ENCODE assay signal across 9 cellular contexts in the genomic region with DNA sequence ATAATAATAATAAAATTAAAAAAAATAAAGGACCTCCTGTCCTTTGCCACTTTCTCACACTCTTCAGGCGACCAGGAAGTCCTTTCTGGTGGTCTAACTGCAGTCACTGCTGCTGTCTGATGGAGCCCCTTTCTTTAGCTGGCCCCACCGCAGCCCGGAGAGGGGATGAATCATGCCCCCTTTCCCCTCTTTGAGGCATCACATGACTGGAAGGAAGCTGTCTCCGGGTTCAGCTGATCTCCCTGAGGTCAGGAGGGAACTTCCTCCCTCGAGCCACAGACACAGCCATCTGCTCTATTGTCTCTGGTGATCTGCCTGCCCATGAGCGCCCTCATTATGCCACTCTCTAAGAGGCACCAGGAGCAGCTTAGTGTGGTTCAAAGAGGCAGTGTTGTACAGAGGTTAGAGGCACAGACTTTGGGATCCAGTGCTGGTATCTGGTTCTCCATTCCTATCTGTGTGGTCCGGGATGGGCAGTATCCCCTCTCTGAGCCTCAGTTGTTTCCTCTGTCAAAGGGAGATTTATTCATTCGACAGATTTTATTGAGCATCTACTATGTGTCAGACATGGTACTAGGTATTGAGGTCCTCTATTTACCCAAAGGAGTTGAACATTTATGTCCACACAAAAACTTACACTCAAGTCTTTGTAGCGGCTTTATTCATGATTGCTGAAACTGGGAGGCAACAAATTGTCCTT. TPM values are rescaled to one million over a fixed set of nuclear protein-coding genes. Genes with fewer than 3 reads are reported as not detected.
A peak's percentile ranks its signal among the peaks of the same experiment; 100 is the strongest.
DNase-seq lines count a peak whose midpoint lies in the region; ATAC-seq and TF ChIP-seq lines count a peak whose summit lies in the region.
"Had no signal": no experiment of that assay in that cellular context is flagged by ENCODE, and none has a peak within 500 bp of the region (broad histone marks: within the 10 kb centered on the region; RNA-seq: fewer than 3 reads in every experiment).

No MANE protein-coding gene starts in this region.

- H3K4me1 ChIP-seq in PC-9 (replicated peaks; ENCODE audit: insufficient read depth), result peaks cover 24% of the 10 kb centered on the region

- BruUV-seq in PC-9 (replicated peaks; lab: Mats Ljungman, UMichigan), result no TSS peak

- CTCF ChIA-PET in PC-9 (lab: Charles Lee), result interaction anchor here (0.5 kb wide), 2 partner anchors 25 to 680 kb away, joined by 3 to 6 read pairs; no protein-coding TSS in a partner anchor

- no peak overlapping the region for H2AFZ ChIP-seq in PC-9

- H3K9me2 ChIP-seq in PC-9 (ENCODE audit: insufficient read depth), result no peaks in the 10 kb centered on the region

- POLR2A ChIA-PET in PC-9 (lab: Charles Lee; ENCODE audit: unreplicated experiment), result interaction anchor here (0.7 kb wide), 1 partner anchor 37 kb away, joined by 5 read pairs; no protein-coding TSS in a partner anchor

- peak overlapping the region; percentile 91 for H3K4me3 Mint-ChIP-seq in activated T-helper 17 cell treated with anti-CD3 and anti-CD28 coated beads, Interleukin-2, amount 50 U/mL, for 72 hours

- no peaks in the 10 kb centered on the region for H3K9me3 ChIP-seq in PC-9 (ENCODE audit: insufficient read depth, low read depth)

- intact Hi-C loops in PC-9 (cut with micrococcal nuclease; ENCODE audit: unreplicated experiment), result no loop called here
- intact Hi-C loops in left colon (cut with DNase I, micrococcal nuclease), result no loop called here

- H3K9me3 Mint-ChIP-seq in activated T-helper 17 cell treated with anti-CD3 and anti-CD28 coated beads, Interleukin-2, amount 50 U/mL, for 72 hours, result no peaks in the 10 kb centered on the region

- no peaks in the 10 kb centered on the region for H3K36me3 ChIP-seq in PC-9 (ENCODE audit: low read depth)

- TF ChIP-seq CTCF in PC-9 (conservative IDR thresholded peaks at IDR 0.05), result no peak; the same call in 1 of the 2 replicates

- H3K27ac Mint-ChIP-seq in activated T-helper 17 cell treated with anti-CD3 and anti-CD28 coated beads, Interleukin-2, amount 50 U/mL, for 72 hours, result peak overlapping the region; percentile 96

- peaks cover 28% of the 10 kb centered on the region; the same call in 1 of the 2 replicates for H3F3A ChIP-seq in PC-9 (ENCODE audit: insufficient read depth, low read depth)

- peak overlapping the region; percentile 96 for H3K27ac ChIP-seq in PC-9

- peak overlapping the region; percentile 57; the same call in 1 of the 2 replicates for H3K4me3 ChIP-seq in PC-9

- H3K4me2 ChIP-seq in PC-9, result peak overlapping the region; percentile 85

- no peaks in the 10 kb centered on the region for H3K27me3 Mint-ChIP-seq in activated T-helper 17 cell treated with anti-CD3 and anti-CD28 coated beads, Interleukin-2, amount 50 U/mL, for 72 hours

- ATAC-seq in HG02610 (IDR thresholded peaks at IDR 0.05; ENCODE audit: unreplicated experiment), result peak; percentile 50
- peak; percentile 77 for ATAC-seq in activated T-helper 17 cell treated with anti-CD3 and anti-CD28 coated beads, Interleukin-2, amount 50 U/mL, for 72 hours (replicated peaks)
- ATAC-seq in left colon, result peak; percentile 46

- peaks cover 62% of the 10 kb centered on the region for H3K36me3 Mint-ChIP-seq in activated T-helper 17 cell treated with anti-CD3 and anti-CD28 coated beads, Interleukin-2, amount 50 U/mL, for 72 hours (ENCODE audit: low read depth)

- no peaks in the 10 kb centered on the region for H3K27me3 ChIP-seq in PC-9 (ENCODE audit: insufficient read depth, low read depth)

- peak; percentile 92 for DNase-seq in GF-D8 (lab: John Stamatoyannopoulos, UW)
- peak; percentile 35 to 71 for DNase-seq in PC-9
- DNase-seq in left colon, result peak; percentile 36 to 73
- DNase-seq in stimulated activated CD8-positive, alpha-beta memory T cell treated with anti-CD3 and anti-CD28 coated beads, Interleukin-7, amount 100 ng/mL, for 24 hours (ENCODE audit: low read depth), result peak; percentile 53
- no peak for DNase-seq in NCI-H510A (lab: John Stamatoyannopoulos, UW)
- DNase-seq in NCI-H1048 (lab: John Stamatoyannopoulos, UW), result no peak

- no peaks in the 10 kb centered on the region for H3K79me2 ChIP-seq in PC-9 (ENCODE audit: low read depth)

- no peaks in the 10 kb centered on the region for H4K20me1 ChIP-seq in PC-9 (ENCODE audit: insufficient read depth)

- H3K4me1 Mint-ChIP-seq in activated T-helper 17 cell treated with anti-CD3 and anti-CD28 coated beads, Interleukin-2, amount 50 U/mL, for 72 hours, result peaks cover 48% of the 10 kb centered on the region

RNA-seq across cellular contexts. Expression of a gene that starts 30.0 kb away (rescaled TPM):
- total RNA-seq in PC-9 (2021), result 7.5 and 8.2 TPM in 2 replicates
- total RNA-seq in activated T-helper 17 cell treated with anti-CD3 and anti-CD28 coated beads, Interleukin-2, amount 50 U/mL, for 72 hours, result 100 to 1,000 TPM; 110 to 114 TPM
- 1 to 10 TPM; 8.2 to 8.5 TPM for total RNA-seq in left colon
- total RNA-seq: myocyte had no signal

RNA-seq across cellular contexts. Expression of a gene that starts 35.3 kb away (rescaled TPM):
- total RNA-seq in PC-9 (2021) (43.3 and 43.4 TPM in 2 replicates), left colon (10 to 100 TPM; 46.7 to 52.1 TPM)
- total RNA-seq in activated T-helper 17 cell treated with anti-CD3 and anti-CD28 coated beads, Interleukin-2, amount 50 U/mL, for 72 hours, result 10 to 100 TPM; 21.1 to 21.2 TPM
- total RNA-seq: myocyte had no signal

Comparison
In these comparisons a context has a peak if more than half of its experiments do, and no peak if none do; other contexts are left out.
1. DNase-seq: peak in GF-D8 (single experiment), PC-9 (2 of 2), left colon (2 of 2) and stimulated activated CD8-positive, alpha-beta memory T cell treated with anti-CD3 and anti-CD28 coated beads, Interleukin-7, amount 100 ng/mL, for 24 hours (single experiment); none in NCI-H510A (single experiment) and NCI-H1048 (single experiment).
2. RNA of a gene that starts 30.0 kb away (total RNA-seq): 110 to 114 TPM in activated T-helper 17 cell treated with anti-CD3 and anti-CD28 coated beads, Interleukin-2, amount 50 U/mL, for 72 hours; 8.2 to 8.5 TPM in left colon and 7.5 to 8.2 TPM in PC-9; every median in the first group is over 10 times any median in the second.
3. Peak in every context shown above with its lines, with median percentiles within 50 percentile points of each other: ATAC-seq.